Comparison of ENCODE assay signal across 15 cellular contexts in the genomic region with DNA sequence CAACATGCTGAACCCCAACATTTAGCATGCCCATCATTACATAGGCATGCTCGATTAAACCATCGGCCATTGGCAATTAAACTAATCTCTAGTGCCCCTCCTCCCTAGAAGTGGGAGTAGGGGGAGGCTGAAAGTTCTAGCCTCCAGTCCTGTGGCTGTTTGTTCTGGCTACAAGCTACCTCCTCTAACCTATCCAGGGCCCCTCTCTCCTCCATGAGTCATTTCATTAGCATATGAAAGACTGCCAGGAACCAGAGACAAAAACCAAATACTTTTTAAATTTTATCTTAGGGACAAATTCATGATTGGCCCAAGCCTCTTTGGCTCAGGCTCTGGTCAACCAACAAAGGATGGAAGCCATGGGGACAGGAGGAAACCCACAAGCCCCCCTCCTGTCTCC.
DNase-seq lines count a peak whose midpoint lies in the region; ATAC-seq and TF ChIP-seq lines count a peak whose summit lies in the region.
"Had no signal": no experiment of that assay in that cellular context is flagged by ENCODE, and none has a peak within 500 bp of the region (broad histone marks: within the 10 kb centered on the region; RNA-seq: fewer than 3 reads in every experiment).

No MANE protein-coding gene starts in this region.

- H3F3A ChIP-seq in GM23248 (ENCODE audit: insufficient read depth): no peaks in the 10 kb centered on the region

- H3K9me2 ChIP-seq in GM23248 (ENCODE audit: insufficient read depth): no peaks in the 10 kb centered on the region

- H3K27me3 Mint-ChIP-seq in activated naive CD8-positive, alpha-beta T cell treated with anti-CD3 and anti-CD28 coated beads, Interleukin-2, amount 50 U/mL, for 24 hours: peaks cover 12% of the 10 kb centered on the region

- no peak overlapping the region for H3K4me3 Mint-ChIP-seq in activated naive CD8-positive, alpha-beta T cell treated with anti-CD3 and anti-CD28 coated beads, Interleukin-2, amount 50 U/mL, for 24 hours
- H3K4me3 Mint-ChIP-seq: CD8-positive, alpha-beta memory T cell had no signal

- H3K27me3 ChIP-seq in GM23248 (replicated peaks; ENCODE audit: insufficient read depth): no peaks in the 10 kb centered on the region
- no peaks in the 10 kb centered on the region for H3K27me3 ChIP-seq in HUES6 (ENCODE audit: control insufficient read depth, insufficient read depth, low read length)
- H3K27me3 ChIP-seq: BLaER1 treated with 17β-estradiol and CSF1 and Interleukin-3, amounts not matched to agents 10 nM and 100 nM had no signal

- H4K20me1 ChIP-seq in GM23248 (ENCODE audit: insufficient read depth): no peaks in the 10 kb centered on the region
- H4K20me1 ChIP-seq: BLaER1 treated with 17β-estradiol and CSF1 and Interleukin-3, amounts not matched to agents 10 nM and 100 nM had no signal

- H3K9ac ChIP-seq in GM23248 (no peak overlapping the region), HUES6 (ENCODE audit: low read length) (no peak overlapping the region)
- H3K9ac ChIP-seq: BLaER1 treated with 17β-estradiol and CSF1 and Interleukin-3, amounts not matched to agents 10 nM and 100 nM had no signal

- no peak for ATAC-seq in activated naive CD8-positive, alpha-beta T cell treated with anti-CD3 and anti-CD28 coated beads, Interleukin-2, amount 50 U/mL, for 24 hours
- ATAC-seq: K562 had no signal

- no peaks in the 10 kb centered on the region for H3K79me2 ChIP-seq in GM23248 (ENCODE audit: insufficient read depth)

- in situ Hi-C loops in GM23248 (cut with MboI) (no loop called here), astrocyte of the spinal cord (cut with HindIII; ENCODE audit: low sequenced_read_pairs) (no loop called here)

- TF ChIP-seq CTCF in astrocyte of the spinal cord (IDR thresholded peaks at IDR 0.05; ENCODE audit: low read depth, low read length): no peak

- H2AFZ ChIP-seq in GM23248: no peak overlapping the region

- H3K4me1 ChIP-seq in GM23248 (ENCODE audit: insufficient read depth): no peaks in the 10 kb centered on the region
- peaks cover 28% of the 10 kb centered on the region for H3K4me1 ChIP-seq in HUES6 (ENCODE audit: control insufficient read depth, insufficient read depth, low read length)

- no peaks in the 10 kb centered on the region for H3K9me3 ChIP-seq in GM23248 (ENCODE audit: low read depth)
- H3K9me3 ChIP-seq in HUES6 (ENCODE audit: control insufficient read depth, insufficient read depth, low read depth, low read length): no peaks in the 10 kb centered on the region
- H3K9me3 ChIP-seq: BLaER1 treated with 17β-estradiol and CSF1 and Interleukin-3, amounts not matched to agents 10 nM and 100 nM had no signal

- no peaks in the 10 kb centered on the region for H3K9me3 Mint-ChIP-seq in activated naive CD8-positive, alpha-beta T cell treated with anti-CD3 and anti-CD28 coated beads, Interleukin-2, amount 50 U/mL, for 24 hours

- no peaks in the 10 kb centered on the region for H3K36me3 Mint-ChIP-seq in activated naive CD8-positive, alpha-beta T cell treated with anti-CD3 and anti-CD28 coated beads, Interleukin-2, amount 50 U/mL, for 24 hours (ENCODE audit: low read depth)
- H3K36me3 Mint-ChIP-seq: CD8-positive, alpha-beta memory T cell had no signal

- no peaks in the 10 kb centered on the region for H3K4me1 Mint-ChIP-seq in activated naive CD8-positive, alpha-beta T cell treated with anti-CD3 and anti-CD28 coated beads, Interleukin-2, amount 50 U/mL, for 24 hours
- H3K4me1 Mint-ChIP-seq: CD8-positive, alpha-beta memory T cell had no signal

- no peak overlapping the region for H3K27ac Mint-ChIP-seq in activated naive CD8-positive, alpha-beta T cell treated with anti-CD3 and anti-CD28 coated beads, Interleukin-2, amount 50 U/mL, for 24 hours
- H3K27ac Mint-ChIP-seq: CD8-positive, alpha-beta memory T cell had no signal

- 46 to 55% methylated on average over 2 of the region's 2 CpGs for WGBS in GM23248 (ENCODE audit: low coverage in 1 of 2, low lambda C conversion rate in 2 of 2, missing lambda C conversion rate in 2 of 2), 2 experiments

- no peak overlapping the region for H3K4me2 ChIP-seq in GM23248 (ENCODE audit: unreplicated experiment)

- peak; percentile 5 for DNase-seq in GM23248
- peak; percentile 1 for DNase-seq in astrocyte of the spinal cord (ENCODE audit: low read depth, low spot score)
- DNase-seq in iPS-NIHi11 (ENCODE audit: low spot score): peak; percentile 49
- DNase-seq in kidney glomerular epithelial cell (lab: John Stamatoyannopoulos, UW): no peak
- DNase-seq in activated naive CD8-positive, alpha-beta T cell treated with anti-CD3 and anti-CD28 coated beads, Interleukin-2, amount 50 U/mL, for 24 hours: no peak
- DNase-seq in NCI-H1048 (lab: John Stamatoyannopoulos, UW): no peak
- DNase-seq in COLO829 (ENCODE audit: low spot score): no peak
- DNase-seq: CD8-positive, alpha-beta memory T cell; NCI-H146; NCI-H2081; NCI-H510A treated with DMSO at 0.1 percent for 48 hours had no signal

- H3K36me3 ChIP-seq in GM23248 (ENCODE audit: low read depth) (no peaks in the 10 kb centered on the region), HUES6 (ENCODE audit: control insufficient read depth, insufficient read depth, low read length) (no peaks in the 10 kb centered on the region)
- H3K36me3 ChIP-seq: BLaER1 treated with 17β-estradiol and CSF1 and Interleukin-3, amounts not matched to agents 10 nM and 100 nM had no signal

- H3K4me3 ChIP-seq in GM23248: no peak overlapping the region
- H3K4me3 ChIP-seq in HUES6 (ENCODE audit: low read depth, low read length): no peak overlapping the region
- H3K4me3 ChIP-seq in astrocyte of the spinal cord (ENCODE audit: low read depth, low read length): no peak overlapping the region
- H3K4me3 ChIP-seq: BLaER1 treated with 17β-estradiol and CSF1 and Interleukin-3, amounts not matched to agents 10 nM and 100 nM; K562; SK-N-MC had no signal

- H3K27ac ChIP-seq in GM23248 (no peak overlapping the region), HUES6 (ENCODE audit: low read depth, low read length) (peak overlapping the region; percentile 53; the same call in 1 of the 2 replicates)
- H3K27ac ChIP-seq: BLaER1 treated with 17β-estradiol and CSF1 and Interleukin-3, amounts not matched to agents 10 nM and 100 nM; SK-N-MC had no signal

Comparison
In these comparisons a context has a peak if more than half of its experiments do, and no peak if none do; other contexts are left out.
1. DNase-seq: peak in GM23248 (single experiment), astrocyte of the spinal cord (single experiment) and iPS-NIHi11 (single experiment); none in kidney glomerular epithelial cell (single experiment), activated naive CD8-positive, alpha-beta T cell treated with anti-CD3 and anti-CD28 coated beads, Interleukin-2, amount 50 U/mL, for 24 hours (single experiment), NCI-H1048 (single experiment) and COLO829 (single experiment).